Comparison of ENCODE assay signal across 16 cellular contexts in genomic region chr17:77867976-77868713, GRCh38.
"Had no signal": no experiment of that assay in that cellular context is flagged by ENCODE, and none has a peak within 500 bp of the region (broad histone marks: within the 10 kb centered on the region; RNA-seq: fewer than 3 reads in every experiment).

No MANE protein-coding gene starts in this region.

- H3K4me3 ChIP-seq: coronary artery, gastrocnemius medialis, hepatocyte, thyroid gland, uterus had no signal

- H3K36me3 Mint-ChIP-seq: naive thymus-derived CD8-positive, alpha-beta T cell had no signal

- H3K9me3 Mint-ChIP-seq: activated CD8-positive, alpha-beta T cell treated with anti-CD3 and anti-CD28 coated beads for 36 hours; activated T-helper 1 cell treated with anti-CD3 and anti-CD28 coated beads, Interleukin-12 subunit alpha, Interleukin-12 subunit beta, Interleukin-2, Interleukin-4 antibody, amounts not matched to agents 30 ng/mL and 10 ng/mL and 1 ng/mL, durations not matched to agents 14 hours and 24 hours and 36 hours; naive thymus-derived CD8-positive, alpha-beta T cell had no signal

- H3K4me1 ChIP-seq: uterus had no signal

- H3K4me3 Mint-ChIP-seq: activated CD8-positive, alpha-beta T cell treated with anti-CD3 and anti-CD28 coated beads for 36 hours; activated T-helper 1 cell treated with anti-CD3 and anti-CD28 coated beads, Interleukin-12 subunit alpha, Interleukin-12 subunit beta, Interleukin-2, Interleukin-4 antibody, amounts not matched to agents 30 ng/mL and 10 ng/mL and 1 ng/mL, durations not matched to agents 14 hours and 24 hours and 36 hours had no signal

- H3K36me3 ChIP-seq: gastrocnemius medialis, thyroid gland, uterus had no signal

- H3K9me3 ChIP-seq: gastrocnemius medialis, thyroid gland, uterus had no signal

- ATAC-seq: gastrocnemius medialis; naive thymus-derived CD8-positive, alpha-beta T cell had no signal

- H3K27ac ChIP-seq: coronary artery, gastrocnemius medialis, hepatocyte, thyroid gland, uterus had no signal

- H3K27ac Mint-ChIP-seq: activated CD8-positive, alpha-beta T cell treated with anti-CD3 and anti-CD28 coated beads for 36 hours; activated T-helper 1 cell treated with anti-CD3 and anti-CD28 coated beads, Interleukin-12 subunit alpha, Interleukin-12 subunit beta, Interleukin-2, Interleukin-4 antibody, amounts not matched to agents 30 ng/mL and 10 ng/mL and 1 ng/mL, durations not matched to agents 14 hours and 24 hours and 36 hours had no signal

- H3K4me2 ChIP-seq: hepatocyte had no signal

- DNase-seq: activated CD4-positive, alpha-beta T cell treated with anti-CD3 and anti-CD28 coated beads for 1 hour; activated CD8-positive, alpha-beta memory T cell treated with anti-CD3 and anti-CD28 coated beads, Interleukin-2, amount 50 U/mL, for 4 hours; activated CD8-positive, alpha-beta T cell treated with anti-CD3 and anti-CD28 coated beads for 36 hours; activated naive CD4-positive, alpha-beta T cell; caudate nucleus; effector CD8-positive, alpha-beta T cell; gastrocnemius medialis; kidney glomerular epithelial cell; stimulated activated CD4-positive, alpha-beta T cell treated with anti-CD3 and anti-CD28 coated beads, Interleukin-2, amount 100 ng/mL, for 48 hours; stimulated activated CD8-positive, alpha-beta memory T cell treated with anti-CD3 and anti-CD28 coated beads, Interleukin-4, amount 100 ng/mL, for 48 hours; thyroid gland; uterus had no signal

- H3K27me3 ChIP-seq: gastrocnemius medialis, hepatocyte, thyroid gland, uterus had no signal

- H3K27me3 Mint-ChIP-seq: activated CD8-positive, alpha-beta T cell treated with anti-CD3 and anti-CD28 coated beads for 36 hours; naive thymus-derived CD8-positive, alpha-beta T cell had no signal
